ENCODE assay signal across 8 cellular contexts in the genomic region with DNA sequence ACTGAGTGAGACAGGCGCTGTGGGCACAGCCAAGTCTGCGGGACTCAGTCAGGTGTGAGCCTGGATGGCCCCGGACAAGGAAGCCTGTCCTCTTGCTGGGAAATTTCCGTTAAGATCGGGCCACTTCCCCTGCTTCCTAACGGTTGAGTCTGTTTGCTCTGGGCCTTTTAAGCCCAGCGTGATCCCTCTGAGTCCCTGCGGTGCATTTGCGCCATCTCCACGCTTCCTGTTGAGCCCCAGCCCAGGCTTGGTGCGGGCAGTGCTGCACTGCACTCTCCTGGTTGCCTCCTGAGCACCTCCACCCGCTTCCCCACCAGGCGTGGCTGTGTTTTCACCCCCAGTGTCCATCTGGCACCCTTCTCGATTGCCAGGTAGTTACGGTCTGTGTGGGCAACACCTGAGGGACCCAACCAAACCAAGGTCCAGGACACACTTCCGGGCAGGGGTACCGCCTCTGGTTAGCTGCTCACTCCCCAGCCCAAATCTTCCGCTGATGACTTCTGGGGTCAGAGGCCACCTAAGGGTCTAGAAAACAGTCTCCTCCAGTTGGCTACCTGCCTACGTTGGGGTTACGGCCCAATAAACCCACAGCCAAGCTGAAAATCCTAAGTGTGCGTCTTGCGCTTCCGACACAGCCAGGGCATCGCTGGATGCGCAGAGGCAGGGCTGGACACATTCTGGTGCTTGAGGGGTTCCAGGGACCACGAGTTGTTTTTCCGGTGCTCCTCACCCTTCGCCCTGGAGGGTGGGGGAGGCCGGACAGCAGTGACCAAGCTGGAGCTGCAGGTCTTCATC.
DNase-seq lines count a peak whose midpoint lies in the region; ATAC-seq and TF ChIP-seq lines count a peak whose summit lies in the region.

No MANE protein-coding gene starts in this region.

- H3K27ac ChIP-seq in rectal smooth muscle tissue (ENCODE audit: low read depth, low read length), result no peak overlapping the region

- no peak for TF ChIP-seq CTCF in epithelial cell of esophagus (IDR thresholded peaks at IDR 0.05; ENCODE audit: insufficient read depth, low read depth, low read length, missing control alignments)

- no peak for ATAC-seq in GM18867 (IDR thresholded peaks at IDR 0.05; ENCODE audit: unreplicated experiment)

- DNase-seq in stimulated activated CD4-positive, alpha-beta T cell treated with anti-CD3 and anti-CD28 coated beads, Interleukin-4, amount 100 ng/mL, for 1 hour, result peak; percentile 27
- DNase-seq in stimulated activated CD4-positive, alpha-beta T cell treated with anti-CD3 and anti-CD28 coated beads, Interleukin-1b, Interleukin-23, amount 100 ng/mL, for 48 hours, result no peak
- DNase-seq in SHP77 treated with DMSO at 0.1 percent for 48 hours (lab: John Stamatoyannopoulos, UW) (peak; percentile 48), epithelial cell of esophagus (ENCODE audit: low read depth) (peak; percentile 15), NCI-H2107 (lab: John Stamatoyannopoulos, UW) (no peak), SW480 (ENCODE audit: low spot score) (no peak)

- H3K27me3 ChIP-seq in rectal smooth muscle tissue (ENCODE audit: control insufficient read depth, insufficient read depth, low read length), result no peaks in the 10 kb centered on the region

- H3K4me1 ChIP-seq in rectal smooth muscle tissue (ENCODE audit: control insufficient read depth, insufficient read depth, low read length), result peaks cover 11% of the 10 kb centered on the region

- peak overlapping the region; percentile 34 for H3K4me3 ChIP-seq in epithelial cell of esophagus (ENCODE audit: low read length)
- H3K4me3 ChIP-seq in rectal smooth muscle tissue (ENCODE audit: low read length), result peak overlapping the region; percentile 59

- no peak overlapping the region for H3K9ac ChIP-seq in rectal smooth muscle tissue (ENCODE audit: low read length)

- H3K36me3 ChIP-seq in rectal smooth muscle tissue (ENCODE audit: control insufficient read depth, insufficient read depth, low read length), result peaks cover 4% of the 10 kb centered on the region

Comparison
In these comparisons a context has a peak if more than half of its experiments do, and no peak if none do; other contexts are left out.
1. DNase-seq: peak in stimulated activated CD4-positive, alpha-beta T cell treated with anti-CD3 and anti-CD28 coated beads, Interleukin-4, amount 100 ng/mL, for 1 hour (single experiment), SHP77 treated with DMSO at 0.1 percent for 48 hours (single experiment) and epithelial cell of esophagus (single experiment); none in stimulated activated CD4-positive, alpha-beta T cell treated with anti-CD3 and anti-CD28 coated beads, Interleukin-1b, Interleukin-23, amount 100 ng/mL, for 48 hours (single experiment), NCI-H2107 (single experiment) and SW480 (single experiment).